Comparison of ENCODE assay signal across 13 cellular contexts in genomic region chr16:66714062-66714461, GRCh38. TPM values are rescaled to one million over a fixed set of nuclear protein-coding genes. Genes with fewer than 3 reads are reported as not detected.
A peak's percentile ranks its signal among the peaks of the same experiment; 100 is the strongest.
DNase-seq lines count a peak whose midpoint lies in the region; ATAC-seq, FAIRE-seq and TF ChIP-seq lines count a peak whose summit lies in the region.
"Had no signal": no experiment of that assay in that cellular context is flagged by ENCODE, and none has a peak within 500 bp of the region (broad histone marks: within the 10 kb centered on the region; RNA-seq: fewer than 3 reads in every experiment).

No MANE protein-coding gene starts in this region.

- no peak overlapping the region for H2BK120ac ChIP-seq in trophoblast cell (ENCODE audit: insufficient read depth, low read length, poor library complexity)

- POLR2A ChIA-PET in RWPE1 (lab: Yijun Ruan, JAX; ENCODE audit: low non-redundant PET): no interaction called here

- CTCF ChIA-PET in RWPE1 (lab: Yijun Ruan, JAX): no interaction called here

- peaks cover 6% of the 10 kb centered on the region for H3K9me3 ChIP-seq in trophoblast cell (ENCODE audit: insufficient read depth, low read depth, low read length)
- H3K9me3 ChIP-seq: BE2C had no signal

- H3K79me1 ChIP-seq in trophoblast cell (ENCODE audit: low read length): no peaks in the 10 kb centered on the region

- no peaks in the 10 kb centered on the region for H3K79me2 ChIP-seq in trophoblast cell (ENCODE audit: control insufficient read depth, insufficient read depth, low read length, poor library complexity)

- no peak overlapping the region for H2BK12ac ChIP-seq in trophoblast cell (ENCODE audit: low read length)

- DNase-seq in RWPE1 (ENCODE audit: low spot score): no peak
- peak; percentile 24 for DNase-seq in epithelial cell of esophagus (ENCODE audit: low read depth)
- DNase-seq in trophoblast cell: peak; percentile 80 to 92
- DNase-seq in D721Med (ENCODE audit: insufficient read length, low spot score): no peak
- no peak for DNase-seq in frontal cortex (ENCODE audit: low spot score in 2 of 2)
- DNase-seq: CD8-positive, alpha-beta T cell; GF-D8; GM23248 had no signal

- H3K4ac ChIP-seq in trophoblast cell (ENCODE audit: low read depth, low read length): no peak overlapping the region

- H2BK5ac ChIP-seq in trophoblast cell (ENCODE audit: low read depth, low read length, poor library complexity): no peak overlapping the region

- peaks cover 4 to 5% of the 10 kb centered on the region in 2 experiments for H3K4me1 ChIP-seq in trophoblast cell (ENCODE audit: control insufficient read depth in 1 of 2, insufficient read depth in 2 of 2, low read length in 2 of 2)
- H3K4me1 ChIP-seq: A549 had no signal

- no CpG with 5 or more reads among the region's 6 CpGs for WGBS in trophoblast cell (ENCODE audit: extremely low coverage, insufficient coverage, insufficient read length)

- H2AFZ ChIP-seq in trophoblast cell (ENCODE audit: insufficient read depth, low read length, poor library complexity): no peak overlapping the region
- H2AFZ ChIP-seq: GM23248 had no signal

- H3K4me3 ChIP-seq in epithelial cell of esophagus (ENCODE audit: low read length) (no peak overlapping the region), trophoblast cell (ENCODE audit: low read depth, low read length) (no peak overlapping the region)
- H3K4me3 ChIP-seq: A549, GM23248 had no signal

- no peak overlapping the region for H3K18ac ChIP-seq in trophoblast cell (ENCODE audit: low read length)

- H3K27ac ChIP-seq in RWPE1 (peak overlapping the region; percentile 59), trophoblast cell (ENCODE audit: low read depth, low read length) (no peak overlapping the region)
- H3K27ac ChIP-seq: A549, GM23248 had no signal

- FAIRE-seq in D721Med (lab: Jason Lieb, UNC): no peak
- no peak for FAIRE-seq in frontal cortex (lab: Jason Lieb, UNC)
- FAIRE-seq: A549, H54 had no signal

- no peak overlapping the region for H2AK5ac ChIP-seq in trophoblast cell (ENCODE audit: low read length)

- no peak overlapping the region for H3K14ac ChIP-seq in trophoblast cell (ENCODE audit: low read length)

- no peak overlapping the region for H4K12ac ChIP-seq in trophoblast cell (ENCODE audit: low read depth, low read length)

- no peaks in the 10 kb centered on the region for H3K27me3 ChIP-seq in trophoblast cell (ENCODE audit: insufficient read depth, low read length)
- H3K27me3 ChIP-seq: BE2C had no signal

- no peak for ATAC-seq in HG02870 (IDR thresholded peaks at IDR 0.05; ENCODE audit: unreplicated experiment)
- ATAC-seq: A549; CD8-positive, alpha-beta T cell; HCT116 had no signal

- H3K4me2 ChIP-seq in trophoblast cell (ENCODE audit: low read length): no peak overlapping the region
- H3K4me2 ChIP-seq: A549 had no signal

- H4K8ac ChIP-seq in trophoblast cell (ENCODE audit: low read depth, low read length): no peak overlapping the region

- H3K23ac ChIP-seq in trophoblast cell (ENCODE audit: low read length): no peak overlapping the region

- no peak overlapping the region for H3K9ac ChIP-seq in trophoblast cell (ENCODE audit: low read length)
- H3K9ac ChIP-seq: GM23248 had no signal

- TF ChIP-seq CTCF in RWPE1 (conservative IDR thresholded peaks at IDR 0.05; ENCODE audit: low read depth) (no peak), epithelial cell of esophagus (IDR thresholded peaks at IDR 0.05; ENCODE audit: insufficient read depth, low read depth, low read length, missing control alignments) (no peak), D721Med (IDR thresholded peaks at IDR 0.05; ENCODE audit: insufficient read depth, missing control alignments) (no peak)

- no peak overlapping the region for H4K91ac ChIP-seq in trophoblast cell (ENCODE audit: low read depth, low read length)

- peaks cover 2 to 4% of the 10 kb centered on the region in 2 experiments for H3K36me3 ChIP-seq in trophoblast cell (ENCODE audit: control insufficient read depth in 1 of 2, insufficient read depth in 2 of 2, low read length in 2 of 2)
- H3K36me3 ChIP-seq: BE2C had no signal

RNA-seq across cellular contexts. Expression of gene CMTM4, which starts 17.5 kb away (rescaled TPM):
- 20.8 and 21.5 TPM in 2 replicates for polyA plus RNA-seq in trophoblast cell (2013)
- 51.0 TPM for total RNA-seq in frontal cortex

RNA-seq across cellular contexts. Expression of gene DYNC1LI2, which starts 37.3 kb away (rescaled TPM):
- 142 and 143 TPM in 2 replicates for polyA plus RNA-seq in trophoblast cell (2013)
- total RNA-seq in frontal cortex: 183 TPM

Comparison
In these comparisons a context has a peak if more than half of its experiments do, and no peak if none do; other contexts are left out.
1. DNase-seq: peak in epithelial cell of esophagus (single experiment) and trophoblast cell (2 of 2); none in RWPE1 (single experiment), D721Med (single experiment) and frontal cortex (0 of 2).